ENCODE assay signal across 24 cellular contexts in the genomic region with DNA sequence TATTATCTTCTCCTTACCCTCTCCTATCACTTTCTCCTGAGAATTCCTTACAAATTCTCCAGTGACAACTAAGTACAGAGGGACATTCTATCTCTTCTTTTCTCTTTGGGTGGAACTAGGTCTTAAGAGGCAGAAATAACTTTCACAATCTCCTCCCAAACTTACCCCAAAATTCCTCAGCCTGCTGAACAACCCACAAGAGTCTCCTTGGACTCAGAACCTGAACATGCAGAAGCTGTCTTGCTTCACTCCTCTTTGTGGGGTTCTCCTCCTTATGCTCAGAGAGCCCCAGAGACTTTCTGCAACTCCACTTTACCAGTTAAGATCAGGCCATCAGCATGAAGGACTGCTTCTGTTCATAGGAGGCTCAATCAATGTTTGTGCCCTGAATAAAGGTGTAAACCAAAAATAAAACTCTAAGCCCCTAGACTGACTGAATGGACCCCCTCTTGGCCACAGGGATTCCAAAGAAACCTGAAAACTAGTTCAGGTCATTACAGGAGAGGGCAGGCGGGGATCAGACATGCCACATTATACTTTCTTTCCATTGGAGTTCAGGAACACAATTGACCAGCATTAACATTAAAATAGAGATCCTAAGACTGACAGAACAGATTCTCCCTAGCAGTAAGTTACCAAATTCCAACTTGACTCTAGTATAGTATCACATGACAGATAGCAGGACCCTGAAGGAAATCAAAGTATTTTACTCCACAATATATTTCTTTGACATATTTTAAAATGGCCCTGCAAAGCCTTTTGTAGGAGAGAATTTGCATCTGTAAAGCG.
DNase-seq lines count a peak whose midpoint lies in the region; ATAC-seq and TF ChIP-seq lines count a peak whose summit lies in the region.
"Had no signal": no experiment of that assay in that cellular context is flagged by ENCODE, and none has a peak within 500 bp of the region (broad histone marks: within the 10 kb centered on the region; RNA-seq: fewer than 3 reads in every experiment).

No MANE protein-coding gene starts in this region.

- H3K27ac ChIP-seq in HUES64 (ENCODE audit: low read depth, low read length) (peak overlapping the region; percentile 92), hepatocyte (peak overlapping the region; percentile 87), lower lobe of right lung (no peak overlapping the region)
- H3K27ac ChIP-seq: prostate gland, WERI-Rb-1 had no signal

- H3K9ac ChIP-seq in HUES64 (ENCODE audit: low read depth, low read length) = no peak overlapping the region
- H3K9ac ChIP-seq: SK-N-SH had no signal

- H4K20me1 ChIP-seq in hepatocyte (ENCODE audit: insufficient read depth, poor library complexity, severe bottlenecking) = no peaks in the 10 kb centered on the region

- no peaks in the 10 kb centered on the region for H3K36me3 ChIP-seq in HUES64 (ENCODE audit: insufficient read depth, low read length)
- H3K36me3 ChIP-seq in hepatocyte (replicated peaks; ENCODE audit: insufficient read depth, low read depth) = no peaks in the 10 kb centered on the region
- no peaks in the 10 kb centered on the region for H3K36me3 ChIP-seq in lower lobe of right lung
- H3K36me3 ChIP-seq: left ventricle myocardium inferior, prostate gland, transverse colon, WERI-Rb-1 had no signal

- 22% methylated on average over 2 of the region's 2 CpGs for WGBS in HUES64
- WGBS in hepatocyte (ENCODE audit: low lambda C conversion rate, missing lambda C conversion rate) = 81% methylated on average over 2 of the region's 2 CpGs

- intact Hi-C loops in sciatic nerve (cut with DNase I) = no loop called here
- intact Hi-C loops in lower lobe of right lung (cut with DNase I) = no loop called here

- DNase-seq in AG08396 (ENCODE audit: low spot score) (peak; percentile 9), hepatocyte (ENCODE audit: low spot score) (no peak), sciatic nerve (ENCODE audit: low spot score) (no peak), SIG-M5 (lab: John Stamatoyannopoulos, UW) (no peak), lower lobe of right lung (no peak)
- DNase-seq: activated CD4-positive, alpha-beta T cell treated with anti-CD3 and anti-CD28 coated beads, Interleukin-2, amount 50 U/mL, for 1 hour; C1 segment of cervical spinal cord; Calu3; cerebellar nuclear complex; Kasumi-1; left ventricle myocardium inferior; NCI-H1930; NCI-H2227 treated with DMSO at 0.1 percent for 48 hours; SK-N-SH; small intestine; stimulated activated naive CD8-positive, alpha-beta T cell treated with anti-CD3 and anti-CD28 coated beads, Interleukin-15, Interleukin-2, amounts not matched to agents 100 U/mL and 50 U/mL, for 24 hours; transverse colon; WERI-Rb-1 had no signal

- H3K4me3 ChIP-seq in HUES64 (ENCODE audit: low read length) (no peak overlapping the region), hepatocyte (no peak overlapping the region), lower lobe of right lung (no peak overlapping the region)
- H3K4me3 ChIP-seq: left ventricle myocardium inferior, prostate gland, transverse colon had no signal

- H3K79me2 ChIP-seq in hepatocyte = no peaks in the 10 kb centered on the region

- no peaks in the 10 kb centered on the region for H3K9me2 ChIP-seq in hepatocyte (replicated peaks; ENCODE audit: insufficient read depth)
- H3K9me2 ChIP-seq: SK-N-SH had no signal

- no peak overlapping the region for H2AFZ ChIP-seq in hepatocyte

- no peak overlapping the region for H3K4me2 ChIP-seq in hepatocyte
- H3K4me2 ChIP-seq: SK-N-SH had no signal

- peaks cover 12% of the 10 kb centered on the region for H3K9me3 ChIP-seq in HUES64 (ENCODE audit: insufficient read depth, low read depth, low read length)
- no peaks in the 10 kb centered on the region for H3K9me3 ChIP-seq in hepatocyte (ENCODE audit: low read depth)
- no peaks in the 10 kb centered on the region for H3K9me3 ChIP-seq in lower lobe of right lung
- H3K9me3 ChIP-seq: left ventricle myocardium inferior, prostate gland, SK-N-SH, transverse colon had no signal

- H3K27me3 ChIP-seq in HUES64 (ENCODE audit: insufficient read depth, low read length) (no peaks in the 10 kb centered on the region), hepatocyte (no peaks in the 10 kb centered on the region), lower lobe of right lung (ENCODE audit: low read depth) (no peaks in the 10 kb centered on the region)
- H3K27me3 ChIP-seq: transverse colon had no signal

- H3K4me1 ChIP-seq in HUES64 (ENCODE audit: insufficient read depth, low read length) = peaks cover 25% of the 10 kb centered on the region
- H3K4me1 ChIP-seq in hepatocyte (ENCODE audit: insufficient read depth) = peaks cover 3% of the 10 kb centered on the region
- H3K4me1 ChIP-seq in lower lobe of right lung = no peaks in the 10 kb centered on the region
- H3K4me1 ChIP-seq: left ventricle myocardium inferior, prostate gland, transverse colon had no signal

- peak; percentile 44 for ATAC-seq in sciatic nerve
- ATAC-seq in lower lobe of right lung = no peak
- no peak for ATAC-seq in HG03565 (IDR thresholded peaks at IDR 0.05; ENCODE audit: unreplicated experiment)
- no peak for ATAC-seq in GM21786 (IDR thresholded peaks at IDR 0.05; ENCODE audit: unreplicated experiment)
- ATAC-seq: activated naive CD4-positive, alpha-beta T cell treated with anti-CD3 and anti-CD28 coated beads, Interleukin-2, amount 50 U/mL, for 72 hours; activated T-helper 17 cell treated with anti-CD3 and anti-CD28 coated beads, Interleukin-2, amount 50 U/mL, for 72 hours; stimulated activated naive CD8-positive, alpha-beta T cell treated with anti-CD3 and anti-CD28 coated beads, Interleukin-15, Interleukin-2, amounts not matched to agents 100 U/mL and 50 U/mL, for 24 hours had no signal

- TF ChIP-seq CTCF in hepatocyte (IDR thresholded peaks at IDR 0.05; ENCODE audit: poor library complexity) (no peak), lower lobe of right lung (IDR thresholded peaks at IDR 0.05) (no peak)
